Comparison of ENCODE assay signal across 20 cellular contexts in genomic region chr3:44886561-44886960, GRCh38. TPM values are rescaled to one million over a fixed set of nuclear protein-coding genes. Genes with fewer than 3 reads are reported as not detected.
DNase-seq lines count a peak whose midpoint lies in the region; ATAC-seq and TF ChIP-seq lines count a peak whose summit lies in the region.
"Had no signal": no experiment of that assay in that cellular context is flagged by ENCODE, and none has a peak within 500 bp of the region (broad histone marks: within the 10 kb centered on the region; RNA-seq: fewer than 3 reads in every experiment).

No MANE protein-coding gene starts in this region.

- no peak for TF ChIP-seq RAD21 in SK-N-SH (IDR thresholded peaks at IDR 0.05; ENCODE audit: low read length)

- POLR2A ChIA-PET in SK-N-SH (lab: Yijun Ruan, JAX): no interaction called here

- TF ChIP-seq EP300 in SK-N-SH (IDR thresholded peaks at IDR 0.05; ENCODE audit: borderline replicate concordance in 1 of 2, low read depth in 1 of 2, low read length in 1 of 2) (no peak), suprapubic skin (IDR thresholded peaks at IDR 0.05) (no peak)

- TF ChIP-seq POLR2A in suprapubic skin (IDR thresholded peaks at IDR 0.05) (no peak), GM18505 (IDR thresholded peaks at IDR 0.05; ENCODE audit: borderline replicate concordance, extremely low read depth, insufficient read depth, insufficient read length) (no peak)

- peaks cover 10% of the 10 kb centered on the region for H3F3A ChIP-seq in SK-N-SH (replicated peaks; ENCODE audit: insufficient read depth)

- H2AFZ ChIP-seq in SK-N-SH (ENCODE audit: low read depth): no peak overlapping the region

- H3K4me1 ChIP-seq in SK-N-SH (ENCODE audit: control insufficient read depth in 1 of 2, insufficient read depth in 2 of 2, low read depth in 1 of 2, low read length in 1 of 2) (peaks cover 6 to 21% of the 10 kb centered on the region in 2 experiments; a peak in 3 of 4 replicates), suprapubic skin (peaks cover 25% of the 10 kb centered on the region)

- H3K79me2 ChIP-seq in SK-N-SH (ENCODE audit: insufficient read depth): no peaks in the 10 kb centered on the region

- H3K4me2 ChIP-seq in SK-N-SH: 0 out of 2 replicates have a peak overlapping the region, but pooled peaks have one; percentile 21

- 64% methylated on average over 2 of the region's 3 CpGs for WGBS in SK-N-SH (ENCODE audit: low lambda C conversion rate)
- 42% methylated on average over 3 of the region's 3 CpGs for WGBS in suprapubic skin

- H3K9me3 ChIP-seq in SK-N-SH (no peaks in the 10 kb centered on the region), suprapubic skin (no peaks in the 10 kb centered on the region)

- H3K36me3 ChIP-seq in SK-N-SH (replicated peaks in 1 of 2; ENCODE audit: control insufficient read depth in 1 of 2, insufficient read depth in 2 of 2, low read length in 1 of 2): no peaks in the 10 kb centered on the region
- no peaks in the 10 kb centered on the region for H3K36me3 ChIP-seq in suprapubic skin

- H3K9me2 ChIP-seq in SK-N-SH: no peaks in the 10 kb centered on the region

- TF ChIP-seq CTCF in SK-N-SH (IDR thresholded peaks at IDR 0.05) (no peak), fibroblast of mammary gland (conservative IDR thresholded peaks at IDR 0.05; ENCODE audit: control insufficient read depth, insufficient read depth, low read depth, low read length) (no peak), suprapubic skin (IDR thresholded peaks at IDR 0.05) (no peak)

- ATAC-seq in SK-N-SH treated with all-trans-retinoic acid at 6 μM for 48 hours: no peak
- ATAC-seq in GM18505 (IDR thresholded peaks at IDR 0.05; ENCODE audit: unreplicated experiment): no peak
- ATAC-seq in HG03565 (IDR thresholded peaks at IDR 0.05; ENCODE audit: unreplicated experiment): no peak
- no peak for ATAC-seq in activated CD4-positive, CD25-positive, alpha-beta regulatory T cell treated with anti-CD3 and anti-CD28 coated beads, Interleukin-2, amount 50 U/mL, for 24 hours

- H3K27me3 ChIP-seq in SK-N-SH (ENCODE audit: insufficient read depth) (no peaks in the 10 kb centered on the region), suprapubic skin (no peaks in the 10 kb centered on the region)

- CTCF ChIA-PET in SK-N-SH (lab: Yijun Ruan, JAX): interaction anchor here (0.8 kb wide), 1 partner anchor 16 kb away, joined by 4 read pairs; no protein-coding TSS in a partner anchor

- H4K20me1 ChIP-seq in SK-N-SH (ENCODE audit: insufficient read depth): no peaks in the 10 kb centered on the region

- DNase-seq in SK-N-SH (no peak), SHP77 treated with DMSO at 0.1 percent for 48 hours (lab: John Stamatoyannopoulos, UW) (peak; percentile 34), fibroblast of mammary gland (ENCODE audit: low read depth) (peak; percentile 19), suprapubic skin (ENCODE audit: low spot score in 2 of 2) (no peak)
- DNase-seq: activated CD4-positive, alpha-beta T cell treated with anti-CD3 and anti-CD28 coated beads, Interleukin-2, amount 10 ng/mL, durations not matched to agents 24 days and 14 days; activated CD8-positive, alpha-beta memory T cell treated with anti-CD3 and anti-CD28 coated beads, Interleukin-2, amount 50 U/mL, for 48 hours; anterior cingulate cortex; foreskin melanocyte; MV-4-11; NCI-H2081 treated with DMSO at 0.1 percent for 48 hours; NCI-H526 treated with DMSO at 0.1 percent for 48 hours; stimulated activated naive CD4-positive, alpha-beta T cell had no signal

- H3K4me3 ChIP-seq in SK-N-SH (ENCODE audit: low read depth in 2 of 2, low read length in 1 of 2) (no peak overlapping the region), fibroblast of mammary gland (ENCODE audit: control insufficient read depth, low read depth, low read length) (no peak overlapping the region), suprapubic skin (no peak overlapping the region)

- no peak overlapping the region for H3K9ac ChIP-seq in SK-N-SH

- H3K27ac ChIP-seq in SK-N-SH (ENCODE audit: low read depth in 2 of 2, low read length in 1 of 2) (no peak overlapping the region), suprapubic skin (peak overlapping the region; percentile 50)
- H3K27ac ChIP-seq: HL-60 had no signal

TF ChIP-seq in SK-N-SH, 30 proteins besides CTCF, POLR2A, EP300 and RAD21 (continues in another document):
- TF ChIP-seq GABPA (IDR thresholded peaks at IDR 0.05; ENCODE audit: low read depth): no peak
- TF ChIP-seq TEAD4 (IDR thresholded peaks at IDR 0.05; ENCODE audit: borderline replicate concordance, insufficient read depth): no peak
- TF ChIP-seq ZBTB33 (IDR thresholded peaks at IDR 0.05; ENCODE audit: borderline replicate concordance, low read depth): no peak
- TF ChIP-seq USF1 (IDR thresholded peaks at IDR 0.05; ENCODE audit: borderline replicate concordance, low read depth): no peak
- TF ChIP-seq YY1 (IDR thresholded peaks at IDR 0.05; ENCODE audit: low read depth): no peak
- TF ChIP-seq MXI1 (IDR thresholded peaks at IDR 0.05; ENCODE audit: low read depth, low read length): no peak

TF ChIP-seq in SK-N-SH treated with all-trans-retinoic acid at 6 μM for 48 hours, 23 proteins besides CTCF, POLR2A, EP300 and RAD21:
- TF ChIP-seq ZFP30 (CRISPR knock-in tag; IDR thresholded peaks at IDR 0.05) (no peak), CREB5 (CRISPR knock-in tag; IDR thresholded peaks at IDR 0.05; ENCODE audit: low read depth) (no peak), ZNF70 (CRISPR knock-in tag; IDR thresholded peaks at IDR 0.05) (no peak), GLIS3 (CRISPR knock-in tag; IDR thresholded peaks at IDR 0.05) (no peak), BACH2 (CRISPR knock-in tag; IDR thresholded peaks at IDR 0.05; ENCODE audit: borderline replicate concordance) (no peak), SNAI2 (CRISPR knock-in tag; IDR thresholded peaks at IDR 0.05) (no peak), ZC3H10 (CRISPR knock-in tag; IDR thresholded peaks at IDR 0.05) (no peak), TOX (CRISPR knock-in tag; IDR thresholded peaks at IDR 0.05; ENCODE audit: borderline replicate concordance) (no peak), POU6F1 (CRISPR knock-in tag; IDR thresholded peaks at IDR 0.05; ENCODE audit: borderline replicate concordance, low read depth) (no peak), RARB (CRISPR knock-in tag; IDR thresholded peaks at IDR 0.05) (no peak), ARNTL (CRISPR knock-in tag; IDR thresholded peaks at IDR 0.05; ENCODE audit: borderline replicate concordance, low read depth) (no peak), ISL1 (CRISPR knock-in tag; IDR thresholded peaks at IDR 0.05) (no peak), CSDC2 (CRISPR knock-in tag; IDR thresholded peaks at IDR 0.05) (no peak), PATZ1 (CRISPR knock-in tag; IDR thresholded peaks at IDR 0.05; ENCODE audit: borderline replicate concordance) (no peak), OSR1 (CRISPR knock-in tag; IDR thresholded peaks at IDR 0.05) (no peak), ZNF8 (CRISPR knock-in tag; IDR thresholded peaks at IDR 0.05) (no peak)

RNA-seq across cellular contexts. Expression of gene TGM4, which starts 12.2 kb away (rescaled TPM):
- 0.12 and 0.13 TPM in 2 replicates for polyA plus RNA-seq in SK-N-SH (2012; rRNA removed)
- polyA plus RNA-seq in SK-N-SH (2012; cell fraction: cytosol; rRNA removed): 0.06 and 0.18 TPM in 2 replicates
- 0.22 and 0.27 TPM in 2 replicates for polyA plus RNA-seq in SK-N-SH (2012; cell fraction: nucleus; rRNA removed)
- total RNA-seq in suprapubic skin: under 1 TPM in 2 of 4 donors, not detected in 2; 0.30 to 0.56 TPM
- total RNA-seq: activated CD4-positive, alpha-beta T cell treated with anti-CD3 and anti-CD28 coated beads, Interleukin-2, amount 10 ng/mL, durations not matched to agents 24 days and 14 days; cerebellum; mononuclear cell; OCI-LY7 had no signal

RNA-seq across cellular contexts. Expression of gene TMEM42, which starts 24.8 kb away (rescaled TPM):
- 32.8 and 42.4 TPM in 2 replicates for polyA plus RNA-seq in SK-N-SH (2012; rRNA removed)
- 27.6 and 31.8 TPM in 2 replicates for polyA plus RNA-seq in SK-N-SH (2012; cell fraction: cytosol; rRNA removed)
- 46.9 and 61.1 TPM in 2 replicates for polyA plus RNA-seq in SK-N-SH (2012; cell fraction: nucleus; rRNA removed)
- total RNA-seq in suprapubic skin: 10 to 100 TPM; 15.9 to 27.2 (median 20.8) TPM

Comparison
In these comparisons a context has a peak if more than half of its experiments do, and no peak if none do; other contexts are left out.
1. DNase-seq: peak in SHP77 treated with DMSO at 0.1 percent for 48 hours (single experiment) and fibroblast of mammary gland (single experiment); none in SK-N-SH (single experiment) and suprapubic skin (0 of 2).